Comparison of ENCODE assay signal across 32 cellular contexts in the genomic region with DNA sequence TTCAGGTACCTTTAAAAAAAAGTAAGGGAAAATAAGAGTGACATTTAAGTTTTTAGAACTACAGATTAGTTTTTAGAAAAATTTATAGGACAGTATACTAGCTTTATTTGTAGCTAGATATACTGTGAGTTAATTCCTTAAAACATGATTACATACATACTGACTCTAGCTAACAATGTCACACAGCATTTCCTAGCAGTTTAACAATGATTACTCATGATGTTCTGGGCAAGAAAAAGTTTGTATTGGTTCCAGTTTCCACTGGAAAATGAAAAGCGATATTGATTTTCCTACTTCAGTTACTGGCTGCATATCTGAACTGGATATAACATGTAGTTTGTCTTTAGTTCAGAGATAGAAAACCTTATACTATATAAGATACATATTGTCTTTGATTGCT.
"Had no signal": no experiment of that assay in that cellular context is flagged by ENCODE, and none has a peak within 500 bp of the region (broad histone marks: within the 10 kb centered on the region; RNA-seq: fewer than 3 reads in every experiment).

No MANE protein-coding gene starts in this region.

- H3K27ac ChIP-seq: adrenal gland, breast epithelium, cardiac muscle cell, colonic mucosa, epithelial cell of prostate, esophagus squamous epithelium had no signal

- FAIRE-seq: endothelial cell of umbilical vein, frontal cortex had no signal

- DNase-seq: activated CD4-positive, alpha-beta memory T cell treated with anti-CD3 and anti-CD28 coated beads for 36 hours; activated CD4-positive, alpha-beta T cell treated with anti-CD3 and anti-CD28 coated beads for 36 hours; activated CD4-positive, alpha-beta T cell treated with anti-CD3 and anti-CD28 coated beads, Interleukin-2, amount 10 ng/mL, durations not matched to agents 24 days and 14 days; activated CD4-positive, CD25-positive, alpha-beta regulatory T cell; activated CD4-positive, CD25-positive, alpha-beta regulatory T cell treated with anti-CD3 and anti-CD28 coated beads, Interleukin-2, amount 50 U/mL, for 72 hours; activated CD8-positive, alpha-beta memory T cell treated with anti-CD3 and anti-CD28 coated beads, Interleukin-2, amount 10 ng/mL, durations not matched to agents 7 days and 5 days; activated CD8-positive, alpha-beta memory T cell treated with anti-CD3 and anti-CD28 coated beads, Interleukin-2, amount 50 U/mL, for 4 hours; activated CD8-positive, alpha-beta T cell treated with anti-CD3 and anti-CD28 coated beads, Interleukin-2, amount 10 ng/mL, durations not matched to agents 7 days and 5 days; activated effector memory CD4-positive, alpha-beta T cell treated with anti-CD3 and anti-CD28 coated beads, Interleukin-2, amount 50 U/mL, for 16 hours; activated naive CD4-positive, alpha-beta T cell treated with anti-CD3 and anti-CD28 coated beads for 36 hours; activated naive CD8-positive, alpha-beta T cell treated with anti-CD3 and anti-CD28 coated beads for 36 hours; activated naive CD8-positive, alpha-beta T cell treated with anti-CD3 and anti-CD28 coated beads, Interleukin-2, amount 50 U/mL, for 24 hours; activated T-cell treated with anti-CD3 and anti-CD28 coated beads, Interleukin-2, amount 50 U/mL, for 1 hour; activated T-cell treated with anti-CD3 and anti-CD28 coated beads, Interleukin-2, amount 50 U/mL, for 48 hours; adrenal gland; amygdala; aorta; central memory CD4-positive, alpha-beta T cell; cerebellar nuclear complex; colonic mucosa; effector CD8-positive, alpha-beta T cell; esophagus squamous epithelium; foreskin fibroblast; head of caudate nucleus; T-helper 1 cell; T-helper 17 cell; T1000 had no signal

- H3K27me3 ChIP-seq: adrenal gland, breast epithelium, cardiac muscle cell, colonic mucosa, esophagus squamous epithelium had no signal

- H3K4me1 ChIP-seq: adrenal gland, breast epithelium, colonic mucosa had no signal

- H3K9me3 ChIP-seq: adrenal gland, breast epithelium, colonic mucosa, esophagus squamous epithelium had no signal

- H3K4me3 ChIP-seq: adrenal gland, breast epithelium, cardiac muscle cell, colonic mucosa, esophagus squamous epithelium had no signal

- ATAC-seq: activated CD4-positive, alpha-beta T cell treated with anti-CD3 and anti-CD28 coated beads for 36 hours; activated CD8-positive, alpha-beta memory T cell treated with anti-CD3 and anti-CD28 coated beads, Interleukin-2, amount 10 ng/mL, durations not matched to agents 7 days and 5 days; activated CD8-positive, alpha-beta T cell treated with anti-CD3 and anti-CD28 coated beads, Interleukin-2, amount 10 ng/mL, durations not matched to agents 7 days and 5 days; activated naive CD8-positive, alpha-beta T cell treated with anti-CD3 and anti-CD28 coated beads, Interleukin-2, amount 50 U/mL, for 24 hours; T-helper 17 cell had no signal
